8 cellular contexts compared by ENCODE assay signal in genomic region chr1:47569681-47570470, GRCh38.
A peak's percentile ranks its signal among the peaks of the same experiment; 100 is the strongest.
DNase-seq lines count a peak whose midpoint lies in the region; ATAC-seq and TF ChIP-seq lines count a peak whose summit lies in the region.

No MANE protein-coding gene starts in this region.

- in situ Hi-C loops in Panc1 (cut with HindIII; ENCODE audit: low pct_unique_long_range_greater_than_20kb, low sequenced_read_pairs): no loop called here

- intact Hi-C loops in Panc1 (cut with micrococcal nuclease; ENCODE audit: unreplicated experiment): no loop called here
- intact Hi-C loops in activated CD4-positive, alpha-beta T cell treated with anti-CD3 and anti-CD28 coated beads for 36 hours (cut with DNase I, micrococcal nuclease): no loop called here

- no peaks in the 10 kb centered on the region for H3K9me3 ChIP-seq in Panc1 (ENCODE audit: control insufficient read depth, insufficient read depth, low read depth, low read length)

- H3K4me1 ChIP-seq in Panc1 (ENCODE audit: control insufficient read depth, insufficient read depth, low read length): no peaks in the 10 kb centered on the region

- H3K27me3 ChIP-seq in Panc1 (ENCODE audit: control insufficient read depth, insufficient read depth, low read length): no peaks in the 10 kb centered on the region; the same call in none of the 2 replicates

- H3K27ac Mint-ChIP-seq in progenitor cell of endocrine pancreas: peak overlapping the region; percentile 46
- no peak overlapping the region for H3K27ac Mint-ChIP-seq in activated CD4-positive, alpha-beta T cell treated with anti-CD3 and anti-CD28 coated beads for 36 hours

- peaks cover 47% of the 10 kb centered on the region for H3K27me3 Mint-ChIP-seq in progenitor cell of endocrine pancreas
- H3K27me3 Mint-ChIP-seq in activated CD4-positive, alpha-beta T cell treated with anti-CD3 and anti-CD28 coated beads for 36 hours: peaks cover 15% of the 10 kb centered on the region

- ATAC-seq in Panc1: peak; percentile 80
- no peak for ATAC-seq in activated CD4-positive, alpha-beta T cell treated with anti-CD3 and anti-CD28 coated beads for 36 hours

- peak; percentile 96 for DNase-seq in EL
- peak; percentile 58 for DNase-seq in Panc1 (ENCODE audit: low read depth, low spot score)
- DNase-seq in fibroblast of mammary gland (ENCODE audit: low read depth): peak; percentile 87
- DNase-seq in progenitor cell of endocrine pancreas (ENCODE audit: low spot score, unreplicated experiment): no peak
- no peak for DNase-seq in ecto neural progenitor cell (ENCODE audit: low spot score)
- no peak for DNase-seq in SHP77 treated with DMSO at 0.1 percent for 48 hours (lab: John Stamatoyannopoulos, UW)
- no peak for DNase-seq in activated CD4-positive, alpha-beta T cell treated with anti-CD3 and anti-CD28 coated beads for 36 hours
- no peak for DNase-seq in NCI-H2081 (lab: John Stamatoyannopoulos, UW)

- H3K36me3 Mint-ChIP-seq in progenitor cell of endocrine pancreas (ENCODE audit: insufficient read depth): no peaks in the 10 kb centered on the region
- no peaks in the 10 kb centered on the region for H3K36me3 Mint-ChIP-seq in activated CD4-positive, alpha-beta T cell treated with anti-CD3 and anti-CD28 coated beads for 36 hours (ENCODE audit: low read depth)

- H3K36me3 ChIP-seq in Panc1 (ENCODE audit: control insufficient read depth, insufficient read depth, low read length): no peaks in the 10 kb centered on the region

- H3K27ac ChIP-seq in Panc1 (ENCODE audit: low read length): no peak overlapping the region

- no peaks in the 10 kb centered on the region for H3K9me3 Mint-ChIP-seq in progenitor cell of endocrine pancreas (ENCODE audit: low read depth)
- H3K9me3 Mint-ChIP-seq in activated CD4-positive, alpha-beta T cell treated with anti-CD3 and anti-CD28 coated beads for 36 hours (ENCODE audit: low read depth): no peaks in the 10 kb centered on the region

- peaks cover 8% of the 10 kb centered on the region for H3K4me1 Mint-ChIP-seq in progenitor cell of endocrine pancreas (ENCODE audit: low read depth)
- H3K4me1 Mint-ChIP-seq in activated CD4-positive, alpha-beta T cell treated with anti-CD3 and anti-CD28 coated beads for 36 hours: no peaks in the 10 kb centered on the region

- no TSS peak for BruUV-seq in Panc1 (replicated peaks; lab: Mats Ljungman, UMichigan)

- H3K4me3 ChIP-seq in Panc1 (ENCODE audit: low read depth in 2 of 2, low read length in 2 of 2): no peak overlapping the region
- no peak overlapping the region for H3K4me3 ChIP-seq in fibroblast of mammary gland (ENCODE audit: control insufficient read depth, low read depth, low read length)

- CTCF ChIA-PET in Panc1 (lab: Charles Lee): no interaction called here
- CTCF ChIA-PET in activated CD4-positive, alpha-beta T cell treated with anti-CD3 and anti-CD28 coated beads for 36 hours (lab: Charles Lee): no interaction called here

- POLR2A ChIA-PET in Panc1 (lab: Charles Lee): interaction anchor here (0.6 kb wide), 2 partner anchors 32 to 132 kb away, joined by 3 to 4 read pairs; partner anchors contain the start of gene FOXD2
- POLR2A ChIA-PET in activated CD4-positive, alpha-beta T cell treated with anti-CD3 and anti-CD28 coated beads for 36 hours (lab: Charles Lee): interaction anchor here (0.7 kb wide), 1 partner anchor 37 kb away, joined by 3 read pairs; no protein-coding TSS in a partner anchor

- TF ChIP-seq CTCF in Panc1 (IDR thresholded peaks at IDR 0.05) (peak; percentile 65), fibroblast of mammary gland (conservative IDR thresholded peaks at IDR 0.05; ENCODE audit: control insufficient read depth, insufficient read depth, low read depth, low read length) (peak; percentile 66), progenitor cell of endocrine pancreas (IDR thresholded peaks at IDR 0.05; ENCODE audit: unreplicated experiment) (peak; percentile 50)

- peak overlapping the region; percentile 25 for H3K4me3 Mint-ChIP-seq in progenitor cell of endocrine pancreas (ENCODE audit: low read depth)
- no peak overlapping the region for H3K4me3 Mint-ChIP-seq in activated CD4-positive, alpha-beta T cell treated with anti-CD3 and anti-CD28 coated beads for 36 hours

Comparison
In these comparisons a context has a peak if more than half of its experiments do, and no peak if none do; other contexts are left out.
1. DNase-seq: peak in EL (single experiment), Panc1 (single experiment) and fibroblast of mammary gland (single experiment); none in progenitor cell of endocrine pancreas (single experiment), ecto neural progenitor cell (single experiment), SHP77 treated with DMSO at 0.1 percent for 48 hours (single experiment), activated CD4-positive, alpha-beta T cell treated with anti-CD3 and anti-CD28 coated beads for 36 hours (single experiment) and NCI-H2081 (0 of 2).
2. Peak in every context shown above with its lines, with median percentiles within 50 percentile points of each other: CTCF ChIP-seq.